Comparison of ENCODE assay signal across 24 cellular contexts in the genomic region with DNA sequence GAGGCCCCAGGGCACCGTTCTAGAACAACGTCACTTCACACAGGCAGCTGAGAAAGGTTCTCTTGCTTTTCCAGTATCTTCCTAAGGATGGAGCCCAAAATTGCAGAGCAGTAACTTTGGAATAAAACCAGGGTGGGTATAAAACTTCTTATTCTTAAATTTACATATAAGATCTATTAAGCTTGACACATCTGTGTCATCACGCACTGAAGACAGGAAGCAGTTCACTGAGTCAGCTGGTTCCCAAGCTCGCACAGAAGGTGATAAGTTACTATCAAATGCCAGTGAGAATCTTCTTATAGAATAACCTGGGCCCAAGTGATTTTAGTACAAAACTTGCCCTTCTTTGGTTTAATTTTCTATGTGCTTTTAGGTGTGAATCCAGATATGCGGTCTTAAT.
"Had no signal": no experiment of that assay in that cellular context is flagged by ENCODE, and none has a peak within 500 bp of the region (broad histone marks: within the 10 kb centered on the region; RNA-seq: fewer than 3 reads in every experiment).

No MANE protein-coding gene starts in this region.

- H3K9me3 Mint-ChIP-seq: naive thymus-derived CD4-positive, alpha-beta T cell; natural killer cell; nephron; neural crest cell; stimulated activated effector memory CD8-positive, alpha-beta T cell treated with anti-CD3 and anti-CD28 coated beads, Interleukin-12 subunit alpha, Interleukin-12 subunit beta, amount 100 ng/mL, for 72 hours; stimulated activated naive B cell treated with anti-CD40 and anti-IgM and Interleukin-4, amounts not matched to agents 10 μg/mL and 1 μg/mL and 100 μg/mL, for 72 hours had no signal

- H3K4me1 Mint-ChIP-seq: naive thymus-derived CD4-positive, alpha-beta T cell; natural killer cell; nephron; neural crest cell; stimulated activated effector memory CD8-positive, alpha-beta T cell treated with anti-CD3 and anti-CD28 coated beads, Interleukin-12 subunit alpha, Interleukin-12 subunit beta, amount 100 ng/mL, for 72 hours had no signal

- H3K4me3 ChIP-seq: pancreas, prostate gland, right lobe of liver, sigmoid colon, stomach, thoracic aorta, thyroid gland, tibial nerve, upper lobe of left lung, vagina had no signal

- H3K27me3 Mint-ChIP-seq: naive thymus-derived CD4-positive, alpha-beta T cell; stimulated activated naive B cell treated with anti-CD40 and anti-IgM and Interleukin-4, amounts not matched to agents 10 μg/mL and 1 μg/mL and 100 μg/mL, for 72 hours had no signal

- H3K27me3 ChIP-seq: neutrophil, pancreas, right lobe of liver, sigmoid colon, stomach, thyroid gland, tibial nerve, upper lobe of left lung, vagina had no signal

- DNase-seq: naive thymus-derived CD4-positive, alpha-beta T cell; natural killer cell; pancreas; right cardiac atrium; right lobe of liver; sigmoid colon; small intestine; stimulated activated CD4-positive, alpha-beta T cell treated with anti-CD3 and anti-CD28 coated beads, Interleukin-15, amount 100 ng/mL, for 24 hours; stimulated activated CD4-positive, alpha-beta T cell treated with anti-CD3 and anti-CD28 coated beads, Interleukin-4, amount 100 ng/mL, for 1 hour; stimulated activated CD4-positive, alpha-beta T cell treated with anti-CD3 and anti-CD28 coated beads, Interleukin-4, amount 100 ng/mL, for 4 hours; stimulated activated naive B cell treated with anti-CD40 and anti-IgM and Interleukin-4, amounts not matched to agents 10 μg/mL and 1 μg/mL and 100 μg/mL, for 72 hours; stimulated activated naive CD4-positive, alpha-beta T cell treated with Interleukin-2 at 50 U/mL for 16 hours; stomach; thyroid gland; trophoblast cell; upper lobe of left lung had no signal

- ATAC-seq: naive thymus-derived CD4-positive, alpha-beta T cell; natural killer cell; pancreas; right cardiac atrium; right lobe of liver; stimulated activated effector memory CD8-positive, alpha-beta T cell treated with anti-CD3 and anti-CD28 coated beads, Interleukin-12 subunit alpha, Interleukin-12 subunit beta, amount 100 ng/mL, for 72 hours; stimulated activated naive B cell treated with anti-CD40 and anti-IgM and Interleukin-4, amounts not matched to agents 10 μg/mL and 1 μg/mL and 100 μg/mL, for 72 hours had no signal

- H3K9me3 ChIP-seq: neutrophil, pancreas, prostate gland, right lobe of liver, sigmoid colon, stomach, thoracic aorta, thyroid gland, tibial nerve, upper lobe of left lung, vagina had no signal

- H3K27ac Mint-ChIP-seq: naive thymus-derived CD4-positive, alpha-beta T cell; natural killer cell; nephron; stimulated activated effector memory CD8-positive, alpha-beta T cell treated with anti-CD3 and anti-CD28 coated beads, Interleukin-12 subunit alpha, Interleukin-12 subunit beta, amount 100 ng/mL, for 72 hours; stimulated activated naive B cell treated with anti-CD40 and anti-IgM and Interleukin-4, amounts not matched to agents 10 μg/mL and 1 μg/mL and 100 μg/mL, for 72 hours had no signal

- H3K27ac ChIP-seq: neutrophil, pancreas, prostate gland, right lobe of liver, sigmoid colon, stomach, thoracic aorta, thyroid gland, tibial nerve, upper lobe of left lung, vagina had no signal

- H3K4me1 ChIP-seq: pancreas, prostate gland, right lobe of liver, sigmoid colon, stomach, thyroid gland, tibial nerve, vagina had no signal

- H3K4me3 Mint-ChIP-seq: naive thymus-derived CD4-positive, alpha-beta T cell; natural killer cell; nephron; neural crest cell; stimulated activated effector memory CD8-positive, alpha-beta T cell treated with anti-CD3 and anti-CD28 coated beads, Interleukin-12 subunit alpha, Interleukin-12 subunit beta, amount 100 ng/mL, for 72 hours; stimulated activated naive B cell treated with anti-CD40 and anti-IgM and Interleukin-4, amounts not matched to agents 10 μg/mL and 1 μg/mL and 100 μg/mL, for 72 hours had no signal
